ENCODE assay signal across 8 cellular contexts in genomic region chr6:116462516-116462915, GRCh38. TPM values are rescaled to one million over a fixed set of nuclear protein-coding genes. Genes with fewer than 3 reads are reported as not detected.
DNase-seq lines count a peak whose midpoint lies in the region; ATAC-seq and TF ChIP-seq lines count a peak whose summit lies in the region.

No MANE protein-coding gene starts in this region.

- H3K27me3 Mint-ChIP-seq in endothelial cell (ENCODE audit: unreplicated experiment), result peaks cover 2% of the 10 kb centered on the region

- intact Hi-C loops in Right ventricle myocardium inferior (cut with DNase I) (no loop called here), gastrocnemius medialis (cut with DNase I; ENCODE audit: low total_unique reads) (no loop called here)

- TF ChIP-seq POLR2A in gastrocnemius medialis (IDR thresholded peaks at IDR 0.05), result no peak

- H3K27ac ChIP-seq in cardiac muscle cell (no peak overlapping the region), gastrocnemius medialis (no peak overlapping the region)

- no peak for DNase-seq in cardiac muscle cell (ENCODE audit: low read depth in 1 of 2, low spot score in 1 of 2)
- DNase-seq in Right ventricle myocardium inferior (ENCODE audit: missing footprints), result no peak
- DNase-seq in endothelial cell (ENCODE audit: low spot score), result no peak
- DNase-seq in gastrocnemius medialis, result no peak
- no peak for DNase-seq in SK-N-DZ (ENCODE audit: low spot score)
- DNase-seq in activated CD8-positive, alpha-beta memory T cell treated with anti-CD3 and anti-CD28 coated beads, Interleukin-2, amount 50 U/mL, for 48 hours, result no peak
- no peak for DNase-seq in stimulated activated naive CD4-positive, alpha-beta T cell treated with Interleukin-2 at 50 U/mL for 16 hours (lab: John Stamatoyannopoulos, UW)

- H3K4me1 ChIP-seq in cardiac muscle cell (ENCODE audit: low read depth) (no peaks in the 10 kb centered on the region), gastrocnemius medialis (no peaks in the 10 kb centered on the region)

- H3K4me1 Mint-ChIP-seq in endothelial cell (ENCODE audit: unreplicated experiment), result peaks cover 18% of the 10 kb centered on the region

- H3K36me3 ChIP-seq in cardiac muscle cell (no peaks in the 10 kb centered on the region), gastrocnemius medialis (no peaks in the 10 kb centered on the region)

- H3K4me3 ChIP-seq in cardiac muscle cell, result peak overlapping the region; percentile 33
- H3K4me3 ChIP-seq in gastrocnemius medialis, result peak overlapping the region; percentile 50 to 71 (median 56)

- TF ChIP-seq CTCF in cardiac muscle cell (IDR thresholded peaks at IDR 0.05; ENCODE audit: low read depth, low read length), result no peak
- TF ChIP-seq CTCF in endothelial cell (IDR thresholded peaks at IDR 0.05; ENCODE audit: unreplicated experiment), result no peak
- no peak for TF ChIP-seq CTCF in gastrocnemius medialis (IDR thresholded peaks at IDR 0.05 in 4 of 5, conservative IDR thresholded peaks at IDR 0.05 in 1 of 5)

- H3K9me3 ChIP-seq in cardiac muscle cell (ENCODE audit: low read depth) (no peaks in the 10 kb centered on the region), gastrocnemius medialis (no peaks in the 10 kb centered on the region)

- H3K27ac Mint-ChIP-seq in endothelial cell (ENCODE audit: unreplicated experiment), result no peak overlapping the region

- ATAC-seq in Right ventricle myocardium inferior (no peak), HG03378 (IDR thresholded peaks at IDR 0.05; ENCODE audit: unreplicated experiment) (peak; percentile 41), gastrocnemius medialis (no peak)

- peak overlapping the region; percentile 28 for H3K4me3 Mint-ChIP-seq in endothelial cell (ENCODE audit: unreplicated experiment)

- no peaks in the 10 kb centered on the region for H3K36me3 Mint-ChIP-seq in endothelial cell (ENCODE audit: low read depth, unreplicated experiment)

- in situ Hi-C loops in gastrocnemius medialis (cut with MboI; ENCODE audit: low sequenced_read_pairs in 4 of 4), result no loop called here

- H3K27me3 ChIP-seq in cardiac muscle cell, result peaks cover 55% of the 10 kb centered on the region
- H3K27me3 ChIP-seq in gastrocnemius medialis, result no peaks in the 10 kb centered on the region

- H3K9me3 Mint-ChIP-seq in endothelial cell (ENCODE audit: unreplicated experiment), result no peaks in the 10 kb centered on the region

RNA-seq across cellular contexts. Expression of gene CALHM6, which starts 1.3 kb away (rescaled TPM):
- total RNA-seq in cardiac muscle cell, result 3.0 TPM in 1 of 2 replicates, not detected in the other
- polyA plus RNA-seq in cardiac muscle cell, result 1.9 and 4.9 TPM in 2 replicates
- total RNA-seq in Right ventricle myocardium inferior, result 2.9 TPM
- total RNA-seq in endothelial cell (ENCODE audit: unreplicated experiment), result 1.3 TPM
- 1 to 10 TPM in 1 of 4 donors, under 1 TPM in 3; 0.63 to 2.3 (median 0.86) TPM for total RNA-seq in gastrocnemius medialis
- polyA plus RNA-seq in SK-N-DZ (2014; cell fraction: cytosol; rRNA removed), result 0.43 and 0.48 TPM in 2 replicates
- 0.72 and 2.9 TPM in 2 replicates for polyA plus RNA-seq in SK-N-DZ (2014; cell fraction: nucleus; rRNA removed)

RNA-seq across cellular contexts. Expression of gene CALHM5, which starts 48.9 kb away (rescaled TPM):
- total RNA-seq in cardiac muscle cell, result 0.11 TPM in 1 of 2 replicates, not detected in the other
- not detected in 2 replicates for polyA plus RNA-seq in cardiac muscle cell
- total RNA-seq in Right ventricle myocardium inferior, result 2.9 TPM
- total RNA-seq in endothelial cell (ENCODE audit: unreplicated experiment), result 7.2 TPM
- 1 to 10 TPM in 1 of 4 donors, under 1 TPM in 3; 0.56 to 1.5 (median 0.82) TPM for total RNA-seq in gastrocnemius medialis
- polyA plus RNA-seq in SK-N-DZ (2014; cell fraction: cytosol; rRNA removed), result 2.4 and 2.6 TPM in 2 replicates
- polyA plus RNA-seq in SK-N-DZ (2014; cell fraction: nucleus; rRNA removed), result 0.85 and 1.1 TPM in 2 replicates
